8 cellular contexts compared by ENCODE assay signal in the genomic region with DNA sequence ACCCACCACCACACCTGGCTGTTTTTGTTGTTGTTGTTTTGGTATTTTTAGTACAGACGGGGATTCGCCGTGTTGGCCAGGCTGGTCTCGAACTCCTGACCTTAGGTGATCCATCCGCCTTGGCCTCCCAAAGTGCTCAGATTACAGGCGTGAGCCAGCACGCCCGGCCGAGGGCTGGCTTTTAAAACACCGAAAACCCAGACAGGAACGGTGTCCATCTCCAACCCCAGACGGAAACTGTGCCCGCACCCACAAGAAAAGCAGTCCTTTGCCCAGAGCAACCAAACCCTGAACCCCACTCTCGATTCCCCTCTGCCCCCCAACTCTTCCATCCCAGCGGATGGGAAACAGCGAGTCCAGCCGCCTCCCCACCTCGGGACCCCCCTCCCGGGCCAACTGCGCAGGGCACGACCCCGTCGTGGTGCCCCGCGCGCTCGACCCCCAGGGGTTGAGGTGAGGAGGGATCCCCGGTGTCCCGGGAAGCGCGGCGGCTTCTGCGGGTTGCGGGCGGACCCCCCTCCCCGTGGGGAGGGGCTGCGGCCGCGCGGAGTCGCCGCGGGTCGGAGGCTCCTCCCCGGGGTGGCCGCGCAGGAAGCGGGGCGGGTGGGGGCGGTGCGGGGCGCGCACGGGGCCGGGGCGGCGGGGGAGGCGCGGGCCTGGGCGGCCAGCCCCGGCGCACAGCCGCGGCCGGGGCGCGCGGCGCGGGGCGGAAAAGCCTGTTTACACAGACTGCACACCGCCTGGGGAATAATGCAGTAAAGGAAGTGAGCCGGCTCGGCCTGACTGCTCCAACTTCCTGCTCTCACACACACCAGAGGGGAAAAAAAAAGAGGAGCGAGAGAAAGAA. TPM values are rescaled to one million over a fixed set of nuclear protein-coding genes. Genes with fewer than 3 reads are reported as not detected.
DNase-seq lines count a peak whose midpoint lies in the region; ATAC-seq, FAIRE-seq and TF ChIP-seq lines count a peak whose summit lies in the region.

A gene (plus strand): TSS at position 651 of the 847 bp plus-strand sequence.

- no peak for TF ChIP-seq POLR2A in GM12892 (IDR thresholded peaks at IDR 0.05; ENCODE audit: low read depth, low read length)

- ATAC-seq in HG02623 (IDR thresholded peaks at IDR 0.05; ENCODE audit: unreplicated experiment): peak; percentile 38
- ATAC-seq in WTC11: peak; percentile 67

- peak; percentile 70 for FAIRE-seq in GM12892 (lab: Jason Lieb, UNC)
- FAIRE-seq in kidney (lab: Jason Lieb, UNC): no peak

- peaks cover 8% of the 10 kb centered on the region; the same call in 1 of the 2 replicates for H3K27me3 Mint-ChIP-seq in WTC11 (ENCODE audit: low read depth)
- no peaks in the 10 kb centered on the region for H3K27me3 Mint-ChIP-seq in chondrocyte (ENCODE audit: low read depth)

- TF ChIP-seq CTCF in WTC11 (IDR thresholded peaks at IDR 0.05) (no peak), chondrocyte (IDR thresholded peaks at IDR 0.05) (no peak), kidney (IDR thresholded peaks at IDR 0.05; ENCODE audit: borderline replicate concordance, extremely low read depth, insufficient read depth) (no peak)

- H3K27ac Mint-ChIP-seq in WTC11 (peak within 1 kb of the TSS; percentile 87; the same call in 1 of the 2 replicates), chondrocyte (ENCODE audit: unreplicated experiment) (peak within 1 kb of the TSS; percentile 95)

- DNase-seq in GM12892 (ENCODE audit: insufficient read length): peak; percentile 46
- DNase-seq in NCI-H2029 (lab: John Stamatoyannopoulos, UW): peak; percentile 66
- peak; percentile 45 for DNase-seq in WTC11 (ENCODE audit: low spot score)
- no peak for DNase-seq in chondrocyte (ENCODE audit: low spot score)
- DNase-seq in kidney: peak; percentile 86
- DNase-seq in stimulated activated CD4-positive, alpha-beta T cell treated with anti-CD3 and anti-CD28 coated beads, Interleukin-1b, Interleukin-23, amount 100 ng/mL, for 4 hours (ENCODE audit: low read depth in 2 of 2): peak; percentile 41 to 52
- no peak for DNase-seq in OCI-M2 (lab: John Stamatoyannopoulos, UW; ENCODE audit: unreplicated experiment)

- CTCF ChIA-PET in WTC11 (lab: Charles Lee): no interaction called here

- H3K4me1 Mint-ChIP-seq in WTC11 (peaks cover 13% of the 10 kb centered on the region), chondrocyte (ENCODE audit: low read depth) (peaks cover 31% of the 10 kb centered on the region)

- peak within 1 kb of the TSS; percentile 69 to 75 for H3K9ac ChIP-seq in kidney (ENCODE audit: low read length in 2 of 2)

- H3K36me3 ChIP-seq in kidney (ENCODE audit: control insufficient read depth in 1 of 2, insufficient read depth in 2 of 2, low read length in 2 of 2): no peaks in the 10 kb centered on the region

- intact Hi-C loops in kidney (cut with DNase I): no loop called here

- H3K9me3 ChIP-seq in kidney (ENCODE audit: control insufficient read depth in 1 of 2, low read length in 2 of 2): no peaks in the 10 kb centered on the region

- POLR2A ChIA-PET in WTC11 (lab: Charles Lee): no interaction called here

- H3K4me3 Mint-ChIP-seq in WTC11: peak within 1 kb of the TSS; percentile 95
- H3K4me3 Mint-ChIP-seq in chondrocyte (ENCODE audit: unreplicated experiment): peak within 1 kb of the TSS; percentile 92

- peak within 1 kb of the TSS; percentile 78 to 88 for H3K27ac ChIP-seq in kidney (ENCODE audit: low read depth in 2 of 2, low read length in 2 of 2)

- H3K9me3 Mint-ChIP-seq in WTC11: no peaks in the 10 kb centered on the region
- H3K9me3 Mint-ChIP-seq in chondrocyte (ENCODE audit: low read depth): peaks cover 6% of the 10 kb centered on the region

- peak within 1 kb of the TSS; percentile 77 to 93 for H3K4me3 ChIP-seq in kidney (ENCODE audit: low read length in 2 of 2)

- H3K4me1 ChIP-seq in kidney (ENCODE audit: control insufficient read depth in 1 of 2, insufficient read depth in 1 of 2, low read depth in 1 of 2, low read length in 2 of 2): no peaks in the 10 kb centered on the region

- H3K36me3 Mint-ChIP-seq in WTC11 (no peaks in the 10 kb centered on the region), chondrocyte (ENCODE audit: low read depth) (peaks cover 2% of the 10 kb centered on the region)

TF ChIP-seq in WTC11, 78 proteins besides CTCF, POLR2A, EP300 and RAD21 (continues in another document):
- no peak for TF ChIP-seq SOX15 (CRISPR knock-in tag; IDR thresholded peaks at IDR 0.05)
- TF ChIP-seq, protein P1, sequence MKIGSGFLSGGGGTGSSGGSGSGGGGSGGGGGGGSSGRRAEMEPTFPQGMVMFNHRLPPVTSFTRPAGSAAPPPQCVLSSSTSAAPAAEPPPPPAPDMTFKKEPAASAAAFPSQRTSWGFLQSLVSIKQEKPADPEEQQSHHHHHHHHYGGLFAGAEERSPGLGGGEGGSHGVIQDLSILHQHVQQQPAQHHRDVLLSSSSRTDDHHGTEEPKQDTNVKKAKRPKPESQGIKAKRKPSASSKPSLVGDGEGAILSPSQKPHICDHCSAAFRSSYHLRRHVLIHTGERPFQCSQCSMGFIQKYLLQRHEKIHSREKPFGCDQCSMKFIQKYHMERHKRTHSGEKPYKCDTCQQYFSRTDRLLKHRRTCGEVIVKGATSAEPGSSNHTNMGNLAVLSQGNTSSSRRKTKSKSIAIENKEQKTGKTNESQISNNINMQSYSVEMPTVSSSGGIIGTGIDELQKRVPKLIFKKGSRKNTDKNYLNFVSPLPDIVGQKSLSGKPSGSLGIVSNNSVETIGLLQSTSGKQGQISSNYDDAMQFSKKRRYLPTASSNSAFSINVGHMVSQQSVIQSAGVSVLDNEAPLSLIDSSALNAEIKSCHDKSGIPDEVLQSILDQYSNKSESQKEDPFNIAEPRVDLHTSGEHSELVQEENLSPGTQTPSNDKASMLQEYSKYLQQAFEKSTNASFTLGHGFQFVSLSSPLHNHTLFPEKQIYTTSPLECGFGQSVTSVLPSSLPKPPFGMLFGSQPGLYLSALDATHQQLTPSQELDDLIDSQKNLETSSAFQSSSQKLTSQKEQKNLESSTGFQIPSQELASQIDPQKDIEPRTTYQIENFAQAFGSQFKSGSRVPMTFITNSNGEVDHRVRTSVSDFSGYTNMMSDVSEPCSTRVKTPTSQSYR (CRISPR knock-in tag; IDR thresholded peaks at IDR 0.05): no peak
- no peak for TF ChIP-seq NR3C1 (CRISPR knock-in tag; conservative IDR thresholded peaks at IDR 0.05; ENCODE audit: low read depth)
- no peak for TF ChIP-seq ELF4 (CRISPR knock-in tag; IDR thresholded peaks at IDR 0.05; ENCODE audit: low read depth)
- TF ChIP-seq FOXP1 (CRISPR knock-in tag; IDR thresholded peaks at IDR 0.05; ENCODE audit: borderline replicate concordance): 0 out of 2 replicates have a peak, but pooled peaks have one; percentile 19
- 0 out of 2 replicates have a peak, but pooled peaks have one; percentile 46 for TF ChIP-seq TP53 (CRISPR knock-in tag; IDR thresholded peaks at IDR 0.05)
- TF ChIP-seq NR2C2 (CRISPR knock-in tag; IDR thresholded peaks at IDR 0.05): no peak
- TF ChIP-seq ZBTB21 (CRISPR knock-in tag; IDR thresholded peaks at IDR 0.05; ENCODE audit: borderline replicate concordance): no peak
- TF ChIP-seq, protein P2, sequence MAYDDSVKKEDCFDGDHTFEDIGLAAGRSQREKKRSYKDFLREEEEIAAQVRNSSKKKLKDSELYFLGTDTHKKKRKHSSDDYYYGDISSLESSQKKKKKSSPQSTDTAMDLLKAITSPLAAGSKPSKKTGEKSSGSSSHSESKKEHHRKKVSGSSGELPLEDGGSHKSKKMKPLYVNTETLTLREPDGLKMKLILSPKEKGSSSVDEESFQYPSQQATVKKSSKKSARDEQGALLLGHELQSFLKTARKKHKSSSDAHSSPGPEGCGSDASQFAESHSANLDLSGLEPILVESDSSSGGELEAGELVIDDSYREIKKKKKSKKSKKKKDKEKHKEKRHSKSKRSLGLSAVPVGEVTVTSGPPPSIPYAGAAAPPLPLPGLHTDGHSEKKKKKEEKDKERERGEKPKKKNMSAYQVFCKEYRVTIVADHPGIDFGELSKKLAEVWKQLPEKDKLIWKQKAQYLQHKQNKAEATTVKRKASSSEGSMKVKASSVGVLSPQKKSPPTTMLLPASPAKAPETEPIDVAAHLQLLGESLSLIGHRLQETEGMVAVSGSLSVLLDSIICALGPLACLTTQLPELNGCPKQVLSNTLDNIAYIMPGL (CRISPR knock-in tag; IDR thresholded peaks at IDR 0.05): 0 out of 2 replicates have a peak, but pooled peaks have one; percentile 66
- TF ChIP-seq, protein P3, sequence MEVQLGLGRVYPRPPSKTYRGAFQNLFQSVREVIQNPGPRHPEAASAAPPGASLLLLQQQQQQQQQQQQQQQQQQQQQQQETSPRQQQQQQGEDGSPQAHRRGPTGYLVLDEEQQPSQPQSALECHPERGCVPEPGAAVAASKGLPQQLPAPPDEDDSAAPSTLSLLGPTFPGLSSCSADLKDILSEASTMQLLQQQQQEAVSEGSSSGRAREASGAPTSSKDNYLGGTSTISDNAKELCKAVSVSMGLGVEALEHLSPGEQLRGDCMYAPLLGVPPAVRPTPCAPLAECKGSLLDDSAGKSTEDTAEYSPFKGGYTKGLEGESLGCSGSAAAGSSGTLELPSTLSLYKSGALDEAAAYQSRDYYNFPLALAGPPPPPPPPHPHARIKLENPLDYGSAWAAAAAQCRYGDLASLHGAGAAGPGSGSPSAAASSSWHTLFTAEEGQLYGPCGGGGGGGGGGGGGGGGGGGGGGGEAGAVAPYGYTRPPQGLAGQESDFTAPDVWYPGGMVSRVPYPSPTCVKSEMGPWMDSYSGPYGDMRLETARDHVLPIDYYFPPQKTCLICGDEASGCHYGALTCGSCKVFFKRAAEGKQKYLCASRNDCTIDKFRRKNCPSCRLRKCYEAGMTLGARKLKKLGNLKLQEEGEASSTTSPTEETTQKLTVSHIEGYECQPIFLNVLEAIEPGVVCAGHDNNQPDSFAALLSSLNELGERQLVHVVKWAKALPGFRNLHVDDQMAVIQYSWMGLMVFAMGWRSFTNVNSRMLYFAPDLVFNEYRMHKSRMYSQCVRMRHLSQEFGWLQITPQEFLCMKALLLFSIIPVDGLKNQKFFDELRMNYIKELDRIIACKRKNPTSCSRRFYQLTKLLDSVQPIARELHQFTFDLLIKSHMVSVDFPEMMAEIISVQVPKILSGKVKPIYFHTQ (CRISPR knock-in tag; IDR thresholded peaks at IDR 0.05): no peak
- 0 out of 2 replicates have a peak, but pooled peaks have one; percentile 13 for TF ChIP-seq TEAD1 (CRISPR knock-in tag; IDR thresholded peaks at IDR 0.05)
- 0 out of 2 replicates have a peak, but pooled peaks have one; percentile 25 for TF ChIP-seq ZNF423 (CRISPR knock-in tag; IDR thresholded peaks at IDR 0.05)
- 0 out of 2 replicates have a peak, but pooled peaks have one; percentile 31 for TF ChIP-seq SP1 (CRISPR knock-in tag; conservative IDR thresholded peaks at IDR 0.05)
- no peak for TF ChIP-seq GABPB1 (CRISPR knock-in tag; IDR thresholded peaks at IDR 0.05)

RNA-seq across cellular contexts. Expression of the gene that starts here (rescaled TPM):
- polyA plus RNA-seq in GM12892 (2012; ENCODE audit: missing spikeins): 3.0 TPM
- total RNA-seq in WTC11 (2021): 14.7 to 16.5 TPM (median 14.9 TPM) in 3 replicates
- total RNA-seq in chondrocyte: 37.1 to 62.1 TPM (median 38.8 TPM) in 3 replicates
- 59.5 TPM for total RNA-seq in kidney
- 10.5 TPM for polyA plus RNA-seq in kidney (ENCODE audit: insufficient read depth, low read depth, low replicate concordance)

Comparison
In these comparisons a context has a peak if more than half of its experiments do, and no peak if none do; other contexts are left out.
1. DNase-seq: peak in GM12892 (single experiment), NCI-H2029 (single experiment), WTC11 (single experiment), kidney (single experiment) and stimulated activated CD4-positive, alpha-beta T cell treated with anti-CD3 and anti-CD28 coated beads, Interleukin-1b, Interleukin-23, amount 100 ng/mL, for 4 hours (2 of 2); none in chondrocyte (single experiment) and OCI-M2 (single experiment).